ENCODE assay signal across 10 cellular contexts in the genomic region with DNA sequence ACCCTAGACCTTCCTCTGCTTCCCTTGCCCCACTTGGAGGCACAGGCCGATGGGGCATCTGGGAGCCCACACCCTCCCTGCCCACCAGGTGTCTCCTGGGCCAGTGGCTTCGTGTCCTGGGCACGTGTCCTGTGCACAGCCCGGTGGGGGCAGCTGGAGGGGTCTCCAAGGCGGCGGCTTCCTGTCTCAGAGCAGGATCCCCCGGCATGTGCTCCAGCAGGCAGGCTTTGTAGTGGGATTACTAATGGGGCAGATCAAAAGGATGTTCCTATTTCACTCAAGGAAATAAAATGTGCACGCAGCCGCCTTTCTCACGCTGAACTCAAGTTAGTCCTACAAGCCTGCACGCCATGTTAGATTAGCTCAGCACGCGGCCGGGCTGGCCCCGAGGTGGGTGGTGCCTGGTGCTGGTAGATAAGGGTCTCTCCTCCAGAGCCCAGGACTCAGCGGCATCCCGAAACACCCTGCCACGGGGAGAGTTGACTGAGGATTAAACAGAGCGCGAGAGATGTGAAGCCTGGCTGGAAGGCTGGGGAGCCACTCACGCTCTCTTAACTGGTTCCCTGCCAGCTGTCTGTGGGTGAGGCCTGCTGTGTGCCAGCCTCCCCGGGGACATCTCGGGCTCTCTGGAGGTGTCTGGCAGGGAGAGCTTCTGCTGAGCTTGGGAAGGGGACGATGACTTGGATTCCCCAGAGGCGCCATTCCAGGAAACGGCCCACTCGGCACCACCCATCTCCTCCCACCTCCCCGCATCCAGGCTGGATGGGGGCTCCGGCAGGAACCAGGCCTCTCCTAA.
DNase-seq lines count a peak whose midpoint lies in the region; ATAC-seq and TF ChIP-seq lines count a peak whose summit lies in the region.
"Had no signal": no experiment of that assay in that cellular context is flagged by ENCODE, and none has a peak within 500 bp of the region (broad histone marks: within the 10 kb centered on the region; RNA-seq: fewer than 3 reads in every experiment).

No MANE protein-coding gene starts in this region.

- H3K4me3 ChIP-seq in SK-N-MC (peak overlapping the region; percentile 40), mucosa of descending colon (no peak overlapping the region)

- peak overlapping the region; percentile 98 for H3K27ac ChIP-seq in SK-N-MC
- H3K27ac ChIP-seq: HL-60 had no signal

- H3K4me1 ChIP-seq in mucosa of descending colon (ENCODE audit: low read depth) = no peaks in the 10 kb centered on the region

- DNase-seq in GM03348 (ENCODE audit: low spot score) (peak; percentile 81), SK-N-MC (ENCODE audit: low read depth, low spot score) (peak; percentile 65), Right ventricle myocardium superior (peak; percentile 66), sciatic nerve (ENCODE audit: low spot score) (no peak), mucosa of descending colon (no peak)
- DNase-seq: T-helper 1 cell had no signal

- intact Hi-C loops in Right ventricle myocardium superior (cut with DNase I) (no loop called here), sciatic nerve (cut with DNase I) (no loop called here), mucosa of descending colon (cut with DNase I, micrococcal nuclease) (no loop called here)

- TF ChIP-seq CTCF in mucosa of descending colon (IDR thresholded peaks at IDR 0.05) = no peak

- H3K9me3 ChIP-seq in SK-N-MC (ENCODE audit: low read depth, low read length) (no peaks in the 10 kb centered on the region), mucosa of descending colon (no peaks in the 10 kb centered on the region)

- ATAC-seq in Right ventricle myocardium superior (ENCODE audit: poor library complexity) = peak; percentile 55
- peak; percentile 40 for ATAC-seq in sciatic nerve
- ATAC-seq in GM19324 (IDR thresholded peaks at IDR 0.05; ENCODE audit: low FRiP score, unreplicated experiment) = no peak
- ATAC-seq in HG02970 (IDR thresholded peaks at IDR 0.05; ENCODE audit: low FRiP score, unreplicated experiment) = no peak
- ATAC-seq in mucosa of descending colon = no peak
- no peak for ATAC-seq in HG02642 (IDR thresholded peaks at IDR 0.05; ENCODE audit: poor library complexity, unreplicated experiment)

- peak overlapping the region; percentile 70 for H3K9ac ChIP-seq in SK-N-MC (ENCODE audit: insufficient read length)

- H3K36me3 ChIP-seq in SK-N-MC (ENCODE audit: insufficient read depth, low read length) (no peaks in the 10 kb centered on the region), mucosa of descending colon (ENCODE audit: low read depth) (no peaks in the 10 kb centered on the region)

Comparison
In these comparisons a context has a peak if more than half of its experiments do, and no peak if none do; other contexts are left out.
1. DNase-seq: peak in GM03348 (single experiment), SK-N-MC (single experiment) and Right ventricle myocardium superior (single experiment); none in sciatic nerve (single experiment) and mucosa of descending colon (0 of 3).
2. ATAC-seq: peak in Right ventricle myocardium superior (single experiment) and sciatic nerve (single experiment); none in GM19324 (single experiment), HG02970 (single experiment), mucosa of descending colon (single experiment) and HG02642 (single experiment).